In genomic region chr13:108226184-108226583, GRCh38 we compare ENCODE assay signal across 8 cellular contexts. TPM values are rescaled to one million over a fixed set of nuclear protein-coding genes. Genes with fewer than 3 reads are reported as not detected.
DNase-seq lines count a peak whose midpoint lies in the region; ATAC-seq and TF ChIP-seq lines count a peak whose summit lies in the region.

No MANE protein-coding gene starts in this region.

- no peaks in the 10 kb centered on the region for H3K27me3 Mint-ChIP-seq in T-helper 17 cell

- DNase-seq in NCI-H345 (lab: John Stamatoyannopoulos, UW) (peak; percentile 2), NCI-H345 treated with DMSO at 0.1 percent for 48 hours (lab: John Stamatoyannopoulos, UW; ENCODE audit: unreplicated experiment) (no peak), T-helper 17 cell (no peak), retina (peak; percentile 13), foreskin fibroblast (no peak)

- H3K4me3 Mint-ChIP-seq in T-helper 17 cell = peak overlapping the region; percentile 15

- no peak for TF ChIP-seq CTCF in foreskin fibroblast (IDR thresholded peaks at IDR 0.05; ENCODE audit: low read depth, low read length)

- no peaks in the 10 kb centered on the region for H3K9me3 ChIP-seq in T-helper 17 cell (ENCODE audit: control insufficient read depth, low read length, poor library complexity, severe bottlenecking)

- no peak overlapping the region for H3K4me3 ChIP-seq in foreskin fibroblast (ENCODE audit: low read depth in 1 of 2, low read length in 2 of 2)

- H3K27ac Mint-ChIP-seq in T-helper 17 cell = no peak overlapping the region

- peaks cover 39% of the 10 kb centered on the region for H3K4me1 Mint-ChIP-seq in T-helper 17 cell

- no peaks in the 10 kb centered on the region for H3K36me3 Mint-ChIP-seq in T-helper 17 cell (ENCODE audit: low read depth)

- ATAC-seq in HG03064 (IDR thresholded peaks at IDR 0.05; ENCODE audit: low read depth, unreplicated experiment) = peak; percentile 32
- ATAC-seq in T-helper 17 cell = peak; percentile 46
- no peak for ATAC-seq in GM19351 (IDR thresholded peaks at IDR 0.05; ENCODE audit: unreplicated experiment)
- no peak for ATAC-seq in GM21526 (IDR thresholded peaks at IDR 0.05; ENCODE audit: low FRiP score, unreplicated experiment)

RNA-seq across cellular contexts. Expression of gene ABHD13, which starts 8.0 kb away (rescaled TPM):
- total RNA-seq in T-helper 17 cell = 10 to 100 TPM; 13.2 to 16.4 TPM

RNA-seq across cellular contexts. Expression of gene LIG4, which starts 10.8 kb away (rescaled TPM):
- 1 to 10 TPM; 3.8 to 4.7 TPM for total RNA-seq in T-helper 17 cell

RNA-seq across cellular contexts. Expression of gene TNFSF13B, which starts 43.3 kb away (rescaled TPM):
- 10 to 100 TPM in 1 of 2 donors, 1 to 10 TPM in 1; 9.7 to 10.3 TPM for total RNA-seq in T-helper 17 cell

Comparison
In these comparisons a context has a peak if more than half of its experiments do, and no peak if none do; other contexts are left out.
1. DNase-seq: peak in NCI-H345 (single experiment) and retina (single experiment); none in NCI-H345 treated with DMSO at 0.1 percent for 48 hours (single experiment), T-helper 17 cell (0 of 3) and foreskin fibroblast (0 of 2).
2. ATAC-seq: peak in HG03064 (single experiment) and T-helper 17 cell (single experiment); none in GM19351 (single experiment) and GM21526 (single experiment).